ENCODE assay signal across 9 cellular contexts in genomic region chr6:149896491-149896890, GRCh38. TPM values are rescaled to one million over a fixed set of nuclear protein-coding genes. Genes with fewer than 3 reads are reported as not detected.
DNase-seq lines count a peak whose midpoint lies in the region; ATAC-seq and TF ChIP-seq lines count a peak whose summit lies in the region.
"Had no signal": no experiment of that assay in that cellular context is flagged by ENCODE, and none has a peak within 500 bp of the region (broad histone marks: within the 10 kb centered on the region; RNA-seq: fewer than 3 reads in every experiment).

No MANE protein-coding gene starts in this region.

- no peaks in the 10 kb centered on the region for H3K79me2 ChIP-seq in SK-N-SH (ENCODE audit: insufficient read depth)

- peak overlapping the region; percentile 73 for H3K4me2 ChIP-seq in SK-N-SH

- no peaks in the 10 kb centered on the region for H3K27me3 ChIP-seq in SK-N-SH (ENCODE audit: insufficient read depth)

- TF ChIP-seq CTCF in HEK293 (tag by site-specific recombination; IDR thresholded peaks at IDR 0.05) (no peak), SK-N-SH (IDR thresholded peaks at IDR 0.05) (no peak), fibroblast of pulmonary artery (IDR thresholded peaks at IDR 0.05; ENCODE audit: low read length, missing control alignments) (no peak)

- no peak for TF ChIP-seq EP300 in SK-N-SH (IDR thresholded peaks at IDR 0.05; ENCODE audit: borderline replicate concordance in 1 of 2, low read depth in 1 of 2, low read length in 1 of 2)

- H3K9ac ChIP-seq in SK-N-SH = peak overlapping the region; percentile 44; the same call in 1 of the 2 replicates

- H3K4me1 Mint-ChIP-seq in stimulated activated naive CD8-positive, alpha-beta T cell treated with anti-CD3 and anti-CD28 coated beads, Interleukin-15, amount 100 ng/mL, for 72 hours = peaks cover 13% of the 10 kb centered on the region
- peaks cover 24% of the 10 kb centered on the region for H3K4me1 Mint-ChIP-seq in T-helper 2 cell treated with Interferon-gamma antibody and Interleukin-4, amounts not matched to agents 5 μg/mL and 100 μg/mL, for 36 hours (ENCODE audit: low read depth)

- H3K27me3 Mint-ChIP-seq in stimulated activated naive CD8-positive, alpha-beta T cell treated with anti-CD3 and anti-CD28 coated beads, Interleukin-15, amount 100 ng/mL, for 72 hours = peaks cover 25% of the 10 kb centered on the region
- peaks cover 23% of the 10 kb centered on the region for H3K27me3 Mint-ChIP-seq in T-helper 2 cell treated with Interferon-gamma antibody and Interleukin-4, amounts not matched to agents 5 μg/mL and 100 μg/mL, for 36 hours (ENCODE audit: low read depth)

- peak overlapping the region; percentile 84; the same call in 1 of the 2 replicates for H2AFZ ChIP-seq in SK-N-SH (ENCODE audit: low read depth)

- H3K9me3 Mint-ChIP-seq in stimulated activated naive CD8-positive, alpha-beta T cell treated with anti-CD3 and anti-CD28 coated beads, Interleukin-15, amount 100 ng/mL, for 72 hours = no peaks in the 10 kb centered on the region
- H3K9me3 Mint-ChIP-seq in T-helper 2 cell treated with Interferon-gamma antibody and Interleukin-4, amounts not matched to agents 5 μg/mL and 100 μg/mL, for 36 hours = no peaks in the 10 kb centered on the region

- WGBS in SK-N-SH (ENCODE audit: low lambda C conversion rate) = 88% methylated on average over 3 of the region's 3 CpGs

- no peak overlapping the region for H3K4me3 Mint-ChIP-seq in stimulated activated naive CD8-positive, alpha-beta T cell treated with anti-CD3 and anti-CD28 coated beads, Interleukin-15, amount 100 ng/mL, for 72 hours
- no peak overlapping the region for H3K4me3 Mint-ChIP-seq in T-helper 2 cell treated with Interferon-gamma antibody and Interleukin-4, amounts not matched to agents 5 μg/mL and 100 μg/mL, for 36 hours

- H3K9me3 ChIP-seq in HEK293 (ENCODE audit: control insufficient read depth, insufficient read depth, low read depth, low read length) (no peaks in the 10 kb centered on the region), SK-N-SH (no peaks in the 10 kb centered on the region)

- peaks cover 24% of the 10 kb centered on the region for H3F3A ChIP-seq in SK-N-SH (replicated peaks; ENCODE audit: insufficient read depth)

- CTCF ChIA-PET in HEK293 (lab: Yijun Ruan, JAX) (interaction anchor here (0.7 to 1.1 kb wide), 3 partner anchors 14 to 62 kb away, joined by 3 to 4 read pairs (median 3); no protein-coding TSS in a partner anchor), SK-N-SH (lab: Yijun Ruan, JAX) (no interaction called here)

- no peak overlapping the region for H3K27ac ChIP-seq in HEK293 (ENCODE audit: extremely low read depth, low read depth, low read length)
- H3K27ac ChIP-seq in SK-N-SH (ENCODE audit: low read depth in 2 of 2, low read length in 1 of 2) = peak overlapping the region in 1 of 2 experiments; percentile 84; a peak in 3 of 4 replicates

- H3K27ac Mint-ChIP-seq in stimulated activated naive CD8-positive, alpha-beta T cell treated with anti-CD3 and anti-CD28 coated beads, Interleukin-15, amount 100 ng/mL, for 72 hours = no peak overlapping the region
- H3K27ac Mint-ChIP-seq in T-helper 2 cell treated with Interferon-gamma antibody and Interleukin-4, amounts not matched to agents 5 μg/mL and 100 μg/mL, for 36 hours = no peak overlapping the region

- no peaks in the 10 kb centered on the region for H3K36me3 ChIP-seq in HEK293 (ENCODE audit: control insufficient read depth in 2 of 2, insufficient read depth in 1 of 2, low read length in 2 of 2)
- H3K36me3 ChIP-seq in SK-N-SH (replicated peaks in 1 of 2; ENCODE audit: control insufficient read depth in 1 of 2, insufficient read depth in 2 of 2, low read length in 1 of 2) = no peaks in the 10 kb centered on the region

- H3K4me3 ChIP-seq in HEK293 (ENCODE audit: low read depth, low read length) = no peak overlapping the region
- H3K4me3 ChIP-seq in SK-N-SH (ENCODE audit: low read depth in 2 of 2, low read length in 1 of 2) = peak overlapping the region in 1 of 2 experiments; percentile 59; a peak in 1 of 4 replicates
- H3K4me3 ChIP-seq in fibroblast of pulmonary artery (replicated peaks; ENCODE audit: low read depth, low read length) = no peak overlapping the region

- ATAC-seq in stimulated activated naive CD8-positive, alpha-beta T cell treated with anti-CD3 and anti-CD28 coated beads, Interleukin-15, amount 100 ng/mL, for 72 hours = peak; percentile 37
- no peak for ATAC-seq in GM21723 (IDR thresholded peaks at IDR 0.05; ENCODE audit: unreplicated experiment)

- no peaks in the 10 kb centered on the region for H3K36me3 Mint-ChIP-seq in T-helper 2 cell treated with Interferon-gamma antibody and Interleukin-4, amounts not matched to agents 5 μg/mL and 100 μg/mL, for 36 hours (ENCODE audit: low read depth)

- H4K20me1 ChIP-seq in SK-N-SH (ENCODE audit: insufficient read depth) = no peaks in the 10 kb centered on the region

- H3K4me1 ChIP-seq in HEK293 (ENCODE audit: control insufficient read depth, insufficient read depth, low read length) (peaks cover 9% of the 10 kb centered on the region), SK-N-SH (ENCODE audit: control insufficient read depth in 1 of 2, insufficient read depth in 2 of 2, low read depth in 1 of 2, low read length in 1 of 2) (peaks cover 5 to 21% of the 10 kb centered on the region in 2 experiments; a peak in 3 of 4 replicates)

- TF ChIP-seq RAD21 in SK-N-SH (IDR thresholded peaks at IDR 0.05; ENCODE audit: low read length) = no peak

- H3K9me2 ChIP-seq in SK-N-SH = no peaks in the 10 kb centered on the region

- POLR2A ChIA-PET in HEK293 (lab: Yijun Ruan, JAX) = interaction anchor here (0.6 to 1.0 kb wide), 2 partner anchors 26 to 333 kb away, joined by 3 read pairs; partner anchors contain the start of gene RAET1G
- POLR2A ChIA-PET in SK-N-SH (lab: Yijun Ruan, JAX) = no interaction called here

- DNase-seq in SK-N-SH = no peak
- DNase-seq in fibroblast of pulmonary artery (ENCODE audit: low read depth) = peak; percentile 37
- no peak for DNase-seq in stimulated activated naive CD8-positive, alpha-beta T cell treated with anti-CD3 and anti-CD28 coated beads, Interleukin-15, amount 100 ng/mL, for 72 hours
- DNase-seq in T-helper 2 cell treated with Interferon-gamma antibody and Interleukin-4, amounts not matched to agents 5 μg/mL and 100 μg/mL, for 36 hours (ENCODE audit: low spot score) = no peak
- DNase-seq in SIG-M5 (lab: John Stamatoyannopoulos, UW) = no peak
- DNase-seq in pons (ENCODE audit: low spot score) = no peak
- DNase-seq: cortex of kidney had no signal

TF ChIP-seq in HEK293, 187 proteins besides CTCF, POLR2A, EP300 and RAD21:
- TF ChIP-seq YY1 (tag by site-specific recombination; IDR thresholded peaks at IDR 0.05) (no peak), ZSCAN4 (tag by site-specific recombination; IDR thresholded peaks at IDR 0.05) (peak; percentile 93), ZNF426 (tag by site-specific recombination; IDR thresholded peaks at IDR 0.05) (no peak), ZFHX2 (tag by site-specific recombination; conservative IDR thresholded peaks at IDR 0.05) (peak; percentile 37; the same call in 1 of the 2 replicates), ZNF202 (tag by site-specific recombination; IDR thresholded peaks at IDR 0.05; ENCODE audit: borderline replicate concordance) (no peak)

TF ChIP-seq in SK-N-SH, 30 proteins besides CTCF, POLR2A, EP300 and RAD21:
- peak; percentile 22; the same call in 1 of the 2 replicates for TF ChIP-seq FOSL2 (IDR thresholded peaks at IDR 0.05; ENCODE audit: borderline replicate concordance, low read depth)
- TF ChIP-seq MXI1 (IDR thresholded peaks at IDR 0.05; ENCODE audit: low read depth, low read length) = no peak
- TF ChIP-seq JUND (IDR thresholded peaks at IDR 0.05) = peak; percentile 13; the same call in 1 of the 2 replicates
- no peak for TF ChIP-seq EZH2phosphoT487 (IDR thresholded peaks at IDR 0.05; ENCODE audit: borderline replicate concordance, low read depth)
- TF ChIP-seq, protein P1, sequence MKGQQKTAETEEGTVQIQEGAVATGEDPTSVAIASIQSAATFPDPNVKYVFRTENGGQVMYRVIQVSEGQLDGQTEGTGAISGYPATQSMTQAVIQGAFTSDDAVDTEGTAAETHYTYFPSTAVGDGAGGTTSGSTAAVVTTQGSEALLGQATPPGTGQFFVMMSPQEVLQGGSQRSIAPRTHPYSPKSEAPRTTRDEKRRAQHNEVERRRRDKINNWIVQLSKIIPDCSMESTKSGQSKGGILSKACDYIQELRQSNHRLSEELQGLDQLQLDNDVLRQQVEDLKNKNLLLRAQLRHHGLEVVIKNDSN (IDR thresholded peaks at IDR 0.05; ENCODE audit: borderline replicate concordance, low read depth) = no peak

RNA-seq across cellular contexts. Expression of gene RAET1E, which starts 1.4 kb away (rescaled TPM):
- 0.15 and 0.26 TPM in 2 replicates for polyA plus RNA-seq in SK-N-SH (2012; rRNA removed)
- 0.12 and 0.21 TPM in 2 replicates for polyA plus RNA-seq in SK-N-SH (2012; cell fraction: cytosol; rRNA removed)
- 0.11 and 0.22 TPM in 2 replicates for polyA plus RNA-seq in SK-N-SH (2012; cell fraction: nucleus; rRNA removed)

RNA-seq across cellular contexts. Expression of gene RAET1G, which starts 26.4 kb away (rescaled TPM):
- 1.7 and 2.5 TPM in 2 replicates for polyA plus RNA-seq in SK-N-SH (2012; rRNA removed)
- polyA plus RNA-seq in SK-N-SH (2012; cell fraction: cytosol; rRNA removed) = 1.5 and 2.2 TPM in 2 replicates
- polyA plus RNA-seq in SK-N-SH (2012; cell fraction: nucleus; rRNA removed) = 0.95 and 1.3 TPM in 2 replicates

RNA-seq across cellular contexts. Expression of gene LRP11, which starts 32.3 kb away (rescaled TPM):
- polyA plus RNA-seq in SK-N-SH (2012; rRNA removed) = 25.0 and 29.5 TPM in 2 replicates
- 25.4 and 29.7 TPM in 2 replicates for polyA plus RNA-seq in SK-N-SH (2012; cell fraction: cytosol; rRNA removed)
- polyA plus RNA-seq in SK-N-SH (2012; cell fraction: nucleus; rRNA removed) = 12.1 and 19.0 TPM in 2 replicates

RNA-seq across cellular contexts. Expression of gene ULBP2, which starts 45.3 kb away (rescaled TPM):
- 5.0 and 5.3 TPM in 2 replicates for polyA plus RNA-seq in SK-N-SH (2012; rRNA removed)
- 3.6 and 3.7 TPM in 2 replicates for polyA plus RNA-seq in SK-N-SH (2012; cell fraction: cytosol; rRNA removed)
- 3.8 and 4.5 TPM in 2 replicates for polyA plus RNA-seq in SK-N-SH (2012; cell fraction: nucleus; rRNA removed)
